In genomic region chr6:108669673-108670072, GRCh38 we compare ENCODE assay signal across 25 cellular contexts.
"Had no signal": no experiment of that assay in that cellular context is flagged by ENCODE, and none has a peak within 500 bp of the region (broad histone marks: within the 10 kb centered on the region; RNA-seq: fewer than 3 reads in every experiment).

No MANE protein-coding gene starts in this region.

- ATAC-seq: natural killer cell; right lobe of liver; stimulated activated memory B cell treated with anti-CD40 and anti-IgM and Interleukin-4, amounts not matched to agents 10 μg/mL and 1 μg/mL and 100 μg/mL, for 72 hours; stimulated activated naive CD8-positive, alpha-beta T cell treated with anti-CD3 and anti-CD28 coated beads, Interleukin-15, amount 100 ng/mL, for 72 hours had no signal

- H3K9ac ChIP-seq: neural progenitor cell, parathyroid adenoma had no signal

- H2AFZ ChIP-seq: neural progenitor cell, parathyroid adenoma had no signal

- DNase-seq: islet precursor cell; left ventricle myocardium inferior; mesendoderm; naive B cell; natural killer cell; nephron progenitor cell; occipital lobe; right lobe of liver; stimulated activated CD4-positive, alpha-beta T cell treated with anti-CD3 and anti-CD28 coated beads, Interleukin-1b, Interleukin-23, amount 100 ng/mL, for 48 hours; stimulated activated CD4-positive, alpha-beta T cell treated with anti-CD3 and anti-CD28 coated beads, Interleukin-2, amount 100 ng/mL, for 48 hours; stimulated activated CD4-positive, alpha-beta T cell treated with anti-CD3 and anti-CD28 coated beads, Interleukin-4, amount 100 ng/mL, for 4 hours; stimulated activated CD8-positive, alpha-beta memory T cell treated with anti-CD3 and anti-CD28 coated beads, Interleukin-4, amount 100 ng/mL, for 48 hours; stimulated activated naive CD4-positive, alpha-beta T cell treated with Interleukin-2 at 50 U/mL for 16 hours; stimulated activated naive CD8-positive, alpha-beta T cell treated with anti-CD3 and anti-CD28 coated beads, Interleukin-15, amount 100 ng/mL, for 72 hours; substantia nigra; upper lobe of left lung had no signal

- H3K36me3 ChIP-seq: neural progenitor cell had no signal

- H3K9me3 ChIP-seq: left ventricle myocardium inferior, neutrophil, right atrium auricular region, right lobe of liver, tibial nerve, upper lobe of left lung, vagina had no signal

- H3K27ac ChIP-seq: left ventricle myocardium inferior, neural progenitor cell, neutrophil, parathyroid adenoma, right atrium auricular region, right lobe of liver, tibial nerve, upper lobe of left lung, vagina had no signal

- H3K27me3 ChIP-seq: neural progenitor cell, neutrophil, right atrium auricular region, right lobe of liver, tibial nerve, upper lobe of left lung, vagina had no signal

- H3K4me3 ChIP-seq: left ventricle myocardium inferior, lung, neural progenitor cell, right atrium auricular region, right lobe of liver, smooth muscle cell, tibial nerve, upper lobe of left lung, vagina had no signal

- H3K4me2 ChIP-seq: neural progenitor cell, smooth muscle cell had no signal
